In the genomic region with DNA sequence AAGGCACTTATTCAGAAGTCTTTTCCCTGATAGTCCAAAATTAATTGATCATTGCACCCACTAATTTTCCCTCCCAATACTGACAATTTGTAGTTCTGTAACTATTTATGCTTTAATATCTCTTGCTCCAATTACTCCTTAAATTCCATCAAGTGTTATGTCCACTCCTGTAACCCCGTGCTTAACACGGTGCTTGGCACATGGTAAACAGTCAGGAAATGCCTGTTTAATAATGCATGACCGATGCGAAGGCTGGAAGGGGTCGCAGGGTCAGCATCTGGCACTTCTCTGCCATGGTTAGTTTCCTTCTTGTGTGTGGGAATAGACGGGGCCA, we compare ENCODE assay signal across 8 cellular contexts. TPM values are rescaled to one million over a fixed set of nuclear protein-coding genes. Genes with fewer than 3 reads are reported as not detected.
DNase-seq lines count a peak whose midpoint lies in the region; ATAC-seq lines count a peak whose summit lies in the region.

No MANE protein-coding gene starts in this region.

- H3K36me3 ChIP-seq in iPS-18a (ENCODE audit: control insufficient read depth, low read depth, low read length), result no peaks in the 10 kb centered on the region

- no peaks in the 10 kb centered on the region for H3K9me3 ChIP-seq in iPS-18a (ENCODE audit: control insufficient read depth, low read depth, low read length)

- DNase-seq in activated T-helper 1 cell treated with anti-CD3 and anti-CD28 coated beads, Interleukin-12 subunit alpha, Interleukin-12 subunit beta, Interleukin-2, Interleukin-4 antibody, amounts not matched to agents 30 ng/mL and 10 ng/mL and 1 ng/mL, durations not matched to agents 14 hours and 24 hours and 36 hours (ENCODE audit: low spot score), result no peak
- DNase-seq in NCI-H2081 treated with DMSO at 0.1 percent for 48 hours (lab: John Stamatoyannopoulos, UW) (no peak), activated gamma-delta T cell treated with Interleukin-2 at 50 U/mL for 16 hours (no peak), DMS153 (lab: John Stamatoyannopoulos, UW) (no peak)

- H3K27ac Mint-ChIP-seq in activated T-helper 1 cell treated with anti-CD3 and anti-CD28 coated beads, Interleukin-12 subunit alpha, Interleukin-12 subunit beta, Interleukin-2, Interleukin-4 antibody, amounts not matched to agents 30 ng/mL and 10 ng/mL and 1 ng/mL, durations not matched to agents 14 hours and 24 hours and 36 hours, result peak overlapping the region; percentile 96
- peak overlapping the region; percentile 96 for H3K27ac Mint-ChIP-seq in stimulated activated memory B cell treated with anti-CD40 and anti-IgM and Interleukin-4, amounts not matched to agents 10 μg/mL and 1 μg/mL and 100 μg/mL, for 72 hours

- H3K4me1 ChIP-seq in iPS-18a (ENCODE audit: control insufficient read depth, low read depth, low read length), result peaks cover 10% of the 10 kb centered on the region

- peaks cover 5% of the 10 kb centered on the region for H3K9me3 Mint-ChIP-seq in activated T-helper 1 cell treated with anti-CD3 and anti-CD28 coated beads, Interleukin-12 subunit alpha, Interleukin-12 subunit beta, Interleukin-2, Interleukin-4 antibody, amounts not matched to agents 30 ng/mL and 10 ng/mL and 1 ng/mL, durations not matched to agents 14 hours and 24 hours and 36 hours
- H3K9me3 Mint-ChIP-seq in stimulated activated memory B cell treated with anti-CD40 and anti-IgM and Interleukin-4, amounts not matched to agents 10 μg/mL and 1 μg/mL and 100 μg/mL, for 72 hours, result peaks cover 8% of the 10 kb centered on the region

- no peaks in the 10 kb centered on the region for H3K27me3 ChIP-seq in iPS-18a (ENCODE audit: control insufficient read depth, insufficient read depth, low read length)

- H3K4me1 Mint-ChIP-seq in activated T-helper 1 cell treated with anti-CD3 and anti-CD28 coated beads, Interleukin-12 subunit alpha, Interleukin-12 subunit beta, Interleukin-2, Interleukin-4 antibody, amounts not matched to agents 30 ng/mL and 10 ng/mL and 1 ng/mL, durations not matched to agents 14 hours and 24 hours and 36 hours (ENCODE audit: low read depth), result peaks cover 29% of the 10 kb centered on the region
- H3K4me1 Mint-ChIP-seq in stimulated activated memory B cell treated with anti-CD40 and anti-IgM and Interleukin-4, amounts not matched to agents 10 μg/mL and 1 μg/mL and 100 μg/mL, for 72 hours, result peaks cover 15% of the 10 kb centered on the region

- peaks cover 4% of the 10 kb centered on the region for H3K27me3 Mint-ChIP-seq in activated T-helper 1 cell treated with anti-CD3 and anti-CD28 coated beads, Interleukin-12 subunit alpha, Interleukin-12 subunit beta, Interleukin-2, Interleukin-4 antibody, amounts not matched to agents 30 ng/mL and 10 ng/mL and 1 ng/mL, durations not matched to agents 14 hours and 24 hours and 36 hours (ENCODE audit: insufficient read depth)
- no peaks in the 10 kb centered on the region for H3K27me3 Mint-ChIP-seq in stimulated activated memory B cell treated with anti-CD40 and anti-IgM and Interleukin-4, amounts not matched to agents 10 μg/mL and 1 μg/mL and 100 μg/mL, for 72 hours

- H3K36me3 Mint-ChIP-seq in activated T-helper 1 cell treated with anti-CD3 and anti-CD28 coated beads, Interleukin-12 subunit alpha, Interleukin-12 subunit beta, Interleukin-2, Interleukin-4 antibody, amounts not matched to agents 30 ng/mL and 10 ng/mL and 1 ng/mL, durations not matched to agents 14 hours and 24 hours and 36 hours (ENCODE audit: low read depth), result peaks cover 6% of the 10 kb centered on the region
- H3K36me3 Mint-ChIP-seq in stimulated activated memory B cell treated with anti-CD40 and anti-IgM and Interleukin-4, amounts not matched to agents 10 μg/mL and 1 μg/mL and 100 μg/mL, for 72 hours, result peaks cover 8% of the 10 kb centered on the region

- peak overlapping the region; percentile 87 for H3K4me3 Mint-ChIP-seq in activated T-helper 1 cell treated with anti-CD3 and anti-CD28 coated beads, Interleukin-12 subunit alpha, Interleukin-12 subunit beta, Interleukin-2, Interleukin-4 antibody, amounts not matched to agents 30 ng/mL and 10 ng/mL and 1 ng/mL, durations not matched to agents 14 hours and 24 hours and 36 hours
- H3K4me3 Mint-ChIP-seq in stimulated activated memory B cell treated with anti-CD40 and anti-IgM and Interleukin-4, amounts not matched to agents 10 μg/mL and 1 μg/mL and 100 μg/mL, for 72 hours, result peak overlapping the region; percentile 90

- intact Hi-C loops in activated T-helper 1 cell treated with anti-CD3 and anti-CD28 coated beads, Interleukin-12 subunit alpha, Interleukin-12 subunit beta, Interleukin-2, Interleukin-4 antibody, amounts not matched to agents 30 ng/mL and 10 ng/mL and 1 ng/mL, durations not matched to agents 14 hours and 24 hours and 36 hours (cut with micrococcal nuclease), result loop anchor here (1.0 to 10.0 kb wide), 9 partner anchors 134 to 1654 kb away; partner anchors contain the start of genes CCDC14, DTX3L, HACD2 and HCLS1

- no peak overlapping the region for H3K27ac ChIP-seq in iPS-18a (ENCODE audit: low read length)

- peak overlapping the region; percentile 86 for H3K4me3 ChIP-seq in iPS-18a (ENCODE audit: low read length)

- H3K9ac ChIP-seq in iPS-18a (ENCODE audit: low read length), result no peak overlapping the region

- ATAC-seq in HG03520 (IDR thresholded peaks at IDR 0.05; ENCODE audit: unreplicated experiment), result peak; percentile 5
- no peak for ATAC-seq in stimulated activated memory B cell treated with anti-CD40 and anti-IgM and Interleukin-4, amounts not matched to agents 10 μg/mL and 1 μg/mL and 100 μg/mL, for 72 hours
- ATAC-seq in GM18870 (IDR thresholded peaks at IDR 0.05; ENCODE audit: unreplicated experiment), result no peak

RNA-seq across cellular contexts. Expression of gene SEC22A, which starts 0.6 kb away (rescaled TPM):
- 15.8 and 18.5 TPM in 2 replicates for total RNA-seq in activated T-helper 1 cell treated with anti-CD3 and anti-CD28 coated beads, Interleukin-12 subunit alpha, Interleukin-12 subunit beta, Interleukin-2, Interleukin-4 antibody, amounts not matched to agents 30 ng/mL and 10 ng/mL and 1 ng/mL, durations not matched to agents 14 hours and 24 hours and 36 hours
